1 cellular context compared by ENCODE assay signal in the genomic region with DNA sequence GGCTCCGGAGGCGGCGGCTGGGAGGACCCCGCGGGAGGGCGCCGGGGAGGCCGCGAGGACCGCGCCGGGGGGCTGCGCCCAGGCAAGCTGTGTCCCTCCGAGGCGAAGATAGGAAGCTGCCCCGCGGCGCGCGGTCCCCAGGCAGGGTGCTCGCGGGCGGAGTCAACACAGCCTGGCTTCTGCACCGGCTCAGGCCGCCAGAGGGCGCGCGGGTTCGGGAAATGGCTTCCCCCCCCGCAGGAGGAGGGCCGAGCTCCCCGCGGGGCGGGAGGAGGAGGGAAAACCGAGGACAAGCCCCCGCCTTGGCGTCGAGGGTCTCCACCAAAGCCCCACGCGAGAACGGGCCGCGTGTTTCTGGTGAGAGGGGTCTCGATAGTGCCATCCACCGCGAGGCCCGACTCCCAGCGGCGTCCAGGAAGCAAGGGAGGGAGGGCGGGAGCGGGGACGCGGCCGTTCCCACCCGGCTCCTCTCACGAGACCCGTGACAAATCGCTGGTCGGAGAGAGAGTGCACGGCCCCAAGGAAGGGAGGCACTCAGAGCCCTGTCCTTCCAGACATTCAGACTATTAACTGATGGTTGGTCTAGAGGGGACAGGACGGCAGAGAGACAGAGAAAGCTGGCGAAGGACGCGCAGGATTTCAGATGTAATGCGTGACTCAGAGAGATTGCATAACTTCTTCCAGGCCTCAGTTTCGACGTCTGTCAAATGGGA.
A peak's percentile ranks its signal among the peaks of the same experiment; 100 is the strongest.
TF ChIP-seq lines count a peak whose summit lies in the region.

No MANE protein-coding gene starts in this region.

TF ChIP-seq in endothelial cell of umbilical vein, 7 proteins besides CTCF, POLR2A, EP300 and RAD21:
- TF ChIP-seq POLR2AphosphoS5 (IDR thresholded peaks at IDR 0.05; ENCODE audit: insufficient read depth, low read depth, low read length) (peak; percentile 22), GATA2 (IDR thresholded peaks at IDR 0.05; ENCODE audit: insufficient read depth, insufficient read length, low read depth, low read length) (no peak), JUN (IDR thresholded peaks at IDR 0.05; ENCODE audit: borderline replicate concordance, insufficient read depth, insufficient read length, low read depth) (no peak), MYC (IDR thresholded peaks at IDR 0.05; ENCODE audit: low read depth, low read length) (no peak), EZH2 (IDR thresholded peaks at IDR 0.05; ENCODE audit: borderline replicate concordance, low read depth, low read length, severe bottlenecking) (no peak), FOS (IDR thresholded peaks at IDR 0.05; ENCODE audit: borderline replicate concordance, insufficient read depth, low read length) (no peak)
- TF ChIP-seq, protein P1, sequence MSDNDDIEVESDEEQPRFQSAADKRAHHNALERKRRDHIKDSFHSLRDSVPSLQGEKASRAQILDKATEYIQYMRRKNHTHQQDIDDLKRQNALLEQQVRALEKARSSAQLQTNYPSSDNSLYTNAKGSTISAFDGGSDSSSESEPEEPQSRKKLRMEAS (IDR thresholded peaks at IDR 0.05; ENCODE audit: insufficient read depth, insufficient read length) = no peak
